Comparison of ENCODE assay signal across 8 cellular contexts in genomic region chr15:85793641-85794597, GRCh38. TPM values are rescaled to one million over a fixed set of nuclear protein-coding genes. Genes with fewer than 3 reads are reported as not detected.
A peak's percentile ranks its signal among the peaks of the same experiment; 100 is the strongest.
DNase-seq lines count a peak whose midpoint lies in the region; ATAC-seq lines count a peak whose summit lies in the region.

No MANE protein-coding gene starts in this region.

- no peaks in the 10 kb centered on the region for H3K27me3 ChIP-seq in endocrine pancreas (ENCODE audit: control insufficient read depth, insufficient read depth, low read length)
- no peaks in the 10 kb centered on the region for H3K27me3 ChIP-seq in mucosa of rectum (ENCODE audit: control insufficient read depth in 2 of 2, insufficient read depth in 2 of 2, low read length in 2 of 2)

- peaks cover 37% of the 10 kb centered on the region for H3K4me1 Mint-ChIP-seq in activated CD4-positive, alpha-beta T cell treated with anti-CD3 and anti-CD28 coated beads, Interleukin-2, amount 10 ng/mL, durations not matched to agents 7 days and 5 days

- peaks cover 3% of the 10 kb centered on the region for H3K36me3 Mint-ChIP-seq in activated CD4-positive, alpha-beta T cell treated with anti-CD3 and anti-CD28 coated beads, Interleukin-2, amount 10 ng/mL, durations not matched to agents 7 days and 5 days (ENCODE audit: low read depth)

- H3K9me3 ChIP-seq in endocrine pancreas (ENCODE audit: control insufficient read depth, low read length) (no peaks in the 10 kb centered on the region), mucosa of rectum (ENCODE audit: control insufficient read depth in 2 of 2, low read length in 2 of 2) (no peaks in the 10 kb centered on the region)

- POLR2A ChIA-PET in activated CD4-positive, alpha-beta T cell treated with anti-CD3 and anti-CD28 coated beads, Interleukin-2, amount 10 ng/mL, durations not matched to agents 7 days and 5 days (lab: Charles Lee) = no interaction called here

- H3K4me1 ChIP-seq in endocrine pancreas (ENCODE audit: control insufficient read depth, insufficient read depth, low read length) (no peaks in the 10 kb centered on the region), mucosa of rectum (ENCODE audit: control insufficient read depth in 2 of 2, insufficient read depth in 2 of 2, low read length in 2 of 2) (peaks cover 13 to 28% of the 10 kb centered on the region in 2 donors)

- peak overlapping the region; percentile 87 for H3K4me3 Mint-ChIP-seq in activated CD4-positive, alpha-beta T cell treated with anti-CD3 and anti-CD28 coated beads, Interleukin-2, amount 10 ng/mL, durations not matched to agents 7 days and 5 days

- DNase-seq in Daoy (ENCODE audit: low read depth) = peak; percentile 13
- no peak for DNase-seq in Jurkat, Clone E6-1 (ENCODE audit: low read depth, low spot score)
- DNase-seq in activated CD4-positive, alpha-beta T cell treated with anti-CD3 and anti-CD28 coated beads, Interleukin-2, amount 10 ng/mL, durations not matched to agents 7 days and 5 days = peak; percentile 53
- DNase-seq in NCI-H2107 (lab: John Stamatoyannopoulos, UW) = no peak

- peak overlapping the region; percentile 28 for H3K27ac Mint-ChIP-seq in activated CD4-positive, alpha-beta T cell treated with anti-CD3 and anti-CD28 coated beads, Interleukin-2, amount 10 ng/mL, durations not matched to agents 7 days and 5 days

- ATAC-seq in GM21717 (IDR thresholded peaks at IDR 0.05; ENCODE audit: unreplicated experiment) = peak; percentile 41

- H3K9ac ChIP-seq in endocrine pancreas (ENCODE audit: control insufficient read depth, insufficient read depth, low read length) = peak overlapping the region; percentile 65
- H3K9ac ChIP-seq in mucosa of rectum (ENCODE audit: low read depth in 1 of 2, low read length in 2 of 2) = peak overlapping the region; percentile 72 to 77

- H3K27ac ChIP-seq in mucosa of rectum (ENCODE audit: low read depth in 2 of 2, low read length in 2 of 2) (peak overlapping the region; percentile 81 to 82), temporal lobe (ENCODE audit: low read depth, low read length) (peak overlapping the region; percentile 44)

- CTCF ChIA-PET in activated CD4-positive, alpha-beta T cell treated with anti-CD3 and anti-CD28 coated beads, Interleukin-2, amount 10 ng/mL, durations not matched to agents 7 days and 5 days (lab: Charles Lee) = interaction anchor here (1.4 to 1.7 kb wide), 2 partner anchors 16 to 19 kb away, joined by 4 to 5 read pairs; no protein-coding TSS in a partner anchor

- no peaks in the 10 kb centered on the region for H3K9me3 Mint-ChIP-seq in activated CD4-positive, alpha-beta T cell treated with anti-CD3 and anti-CD28 coated beads, Interleukin-2, amount 10 ng/mL, durations not matched to agents 7 days and 5 days

- peaks cover 2% of the 10 kb centered on the region for H3K27me3 Mint-ChIP-seq in activated CD4-positive, alpha-beta T cell treated with anti-CD3 and anti-CD28 coated beads, Interleukin-2, amount 10 ng/mL, durations not matched to agents 7 days and 5 days

- H3K4me3 ChIP-seq in Jurkat, Clone E6-1 (ENCODE audit: low read length) = peak overlapping the region; percentile 73
- H3K4me3 ChIP-seq in endocrine pancreas (ENCODE audit: control insufficient read depth, insufficient read depth, low read length) (peak overlapping the region; percentile 65), mucosa of rectum (ENCODE audit: low read length in 2 of 2) (peak overlapping the region; percentile 81 to 87)

- no peaks in the 10 kb centered on the region for H3K36me3 ChIP-seq in endocrine pancreas (ENCODE audit: control insufficient read depth, insufficient read depth, low read length)
- H3K36me3 ChIP-seq in mucosa of rectum (ENCODE audit: control insufficient read depth in 2 of 2, insufficient read depth in 2 of 2, low read length in 2 of 2) = no peaks in the 10 kb centered on the region

RNA-seq across cellular contexts. Expression of gene KLHL25, which starts 0.8 kb away (rescaled TPM):
- 2.8 and 4.1 TPM in 2 replicates for total RNA-seq in Daoy (2014; rRNA removed; shearing (Covaris generic))
- 6.0 TPM for polyA plus RNA-seq in Jurkat, Clone E6-1 (2012; ENCODE audit: insufficient read depth, insufficient read length)
- 1 to 10 TPM; 7.4 to 8.0 TPM for total RNA-seq in activated CD4-positive, alpha-beta T cell treated with anti-CD3 and anti-CD28 coated beads, Interleukin-2, amount 10 ng/mL, durations not matched to agents 7 days and 5 days
- total RNA-seq in temporal lobe = 26.3 TPM

Comparison
In these comparisons a context has a peak if more than half of its experiments do, and no peak if none do; other contexts are left out.
1. DNase-seq: peak in Daoy (single experiment) and activated CD4-positive, alpha-beta T cell treated with anti-CD3 and anti-CD28 coated beads, Interleukin-2, amount 10 ng/mL, durations not matched to agents 7 days and 5 days (single experiment); none in Jurkat, Clone E6-1 (single experiment) and NCI-H2107 (single experiment).
2. Peak in every context shown above with its lines, with median percentiles within 50 percentile points of each other: H3K4me3 ChIP-seq.